In genomic region chrX:83845397-83845796, GRCh38 we compare ENCODE assay signal across 8 cellular contexts. TPM values are rescaled to one million over a fixed set of nuclear protein-coding genes. Genes with fewer than 3 reads are reported as not detected.
DNase-seq lines count a peak whose midpoint lies in the region; ATAC-seq and TF ChIP-seq lines count a peak whose summit lies in the region.

No MANE protein-coding gene starts in this region.

- no peak overlapping the region for H3K9ac ChIP-seq in liver (ENCODE audit: low read depth in 1 of 2, low read length in 2 of 2)

- H3K9me3 ChIP-seq in liver (ENCODE audit: control insufficient read depth in 4 of 4, low read length in 3 of 4) = peaks cover 0 to 2% (median 0%) of the 10 kb centered on the region in 4 donors

- H3K36me3 ChIP-seq in liver (ENCODE audit: control insufficient read depth in 4 of 4, insufficient read depth in 3 of 4, low read depth in 1 of 4, low read length in 3 of 4) = no peaks in the 10 kb centered on the region

- H3K4me3 ChIP-seq in astrocyte of the spinal cord (ENCODE audit: low read depth, low read length) (no peak overlapping the region), liver (ENCODE audit: low read depth in 1 of 3, low read length in 3 of 3) (no peak overlapping the region), lower leg skin (ENCODE audit: low read depth, poor library complexity, severe bottlenecking) (no peak overlapping the region)

- H3K4me1 ChIP-seq in liver (ENCODE audit: control insufficient read depth in 4 of 4, insufficient read depth in 4 of 4, low read length in 3 of 4) = no peaks in the 10 kb centered on the region

- DNase-seq in DMS114 treated with DMSO at 0.1 percent for 48 hours (lab: John Stamatoyannopoulos, UW; ENCODE audit: unreplicated experiment) (peak; percentile 8), GM19238 (ENCODE audit: insufficient read length, low spot score) (peak; percentile 7), NCI-H2171 treated with DMSO at 0.1 percent for 48 hours (lab: John Stamatoyannopoulos, UW) (peak; percentile 23), astrocyte of the spinal cord (ENCODE audit: low read depth, low spot score) (peak; percentile 2), lower leg skin (ENCODE audit: low spot score in 2 of 2) (no peak)
- no peak for DNase-seq in activated T-helper 2 cell treated with anti-CD3 and anti-CD28 coated beads, Interferon-gamma antibody, Interleukin-2, Interleukin-4, amounts not matched to agents 10 μg/mL and 5 μg/mL and 100 μg/mL, durations not matched to agents 14 hours and 24 hours and 36 hours (ENCODE audit: low spot score)

- in situ Hi-C loops in astrocyte of the spinal cord (cut with HindIII; ENCODE audit: low sequenced_read_pairs) = no loop called here

- WGBS in liver = 8% methylated on average over 2 of the region's 2 CpGs
- 9 to 22% methylated on average over 1 to 2 of the region's 2 CpGs for WGBS in lower leg skin, 2 donors

- intact Hi-C loops in lower leg skin (cut with DNase I; ENCODE audit: low total_unique reads) = no loop called here
- intact Hi-C loops in activated T-helper 2 cell treated with anti-CD3 and anti-CD28 coated beads, Interferon-gamma antibody, Interleukin-2, Interleukin-4, amounts not matched to agents 10 μg/mL and 5 μg/mL and 100 μg/mL, durations not matched to agents 14 hours and 24 hours and 36 hours (cut with micrococcal nuclease) = no loop called here

- no peaks in the 10 kb centered on the region for H3K9me3 Mint-ChIP-seq in activated T-helper 2 cell treated with anti-CD3 and anti-CD28 coated beads, Interferon-gamma antibody, Interleukin-2, Interleukin-4, amounts not matched to agents 10 μg/mL and 5 μg/mL and 100 μg/mL, durations not matched to agents 14 hours and 24 hours and 36 hours

- no peak for TF ChIP-seq POLR2A in lower leg skin (IDR thresholded peaks at IDR 0.05)

- TF ChIP-seq RAD21 in liver (IDR thresholded peaks at IDR 0.05) = peak; percentile 38 to 79

- no peaks in the 10 kb centered on the region for H3K4me1 Mint-ChIP-seq in activated T-helper 2 cell treated with anti-CD3 and anti-CD28 coated beads, Interferon-gamma antibody, Interleukin-2, Interleukin-4, amounts not matched to agents 10 μg/mL and 5 μg/mL and 100 μg/mL, durations not matched to agents 14 hours and 24 hours and 36 hours (ENCODE audit: low read depth)

- no peak overlapping the region for H3K27ac Mint-ChIP-seq in activated T-helper 2 cell treated with anti-CD3 and anti-CD28 coated beads, Interferon-gamma antibody, Interleukin-2, Interleukin-4, amounts not matched to agents 10 μg/mL and 5 μg/mL and 100 μg/mL, durations not matched to agents 14 hours and 24 hours and 36 hours

- H3K36me3 Mint-ChIP-seq in activated T-helper 2 cell treated with anti-CD3 and anti-CD28 coated beads, Interferon-gamma antibody, Interleukin-2, Interleukin-4, amounts not matched to agents 10 μg/mL and 5 μg/mL and 100 μg/mL, durations not matched to agents 14 hours and 24 hours and 36 hours (ENCODE audit: low read depth) = no peaks in the 10 kb centered on the region

- ATAC-seq in HG03064 (IDR thresholded peaks at IDR 0.05; ENCODE audit: low read depth, unreplicated experiment) = peak; percentile 95

- TF ChIP-seq CTCF in astrocyte of the spinal cord (IDR thresholded peaks at IDR 0.05; ENCODE audit: low read depth, low read length) = peak; percentile 64
- peak; percentile 67 for TF ChIP-seq CTCF in liver (IDR thresholded peaks at IDR 0.05; ENCODE audit: low read depth, low read length, missing input control)
- TF ChIP-seq CTCF in lower leg skin (IDR thresholded peaks at IDR 0.05) = no peak

- no peak overlapping the region for H3K27ac ChIP-seq in liver (ENCODE audit: low read depth in 1 of 2, low read length in 2 of 2)

- no peaks in the 10 kb centered on the region for H3K27me3 ChIP-seq in liver (ENCODE audit: control insufficient read depth in 4 of 4, insufficient read depth in 4 of 4, low read length in 3 of 4)

- no peaks in the 10 kb centered on the region for H3K27me3 Mint-ChIP-seq in activated T-helper 2 cell treated with anti-CD3 and anti-CD28 coated beads, Interferon-gamma antibody, Interleukin-2, Interleukin-4, amounts not matched to agents 10 μg/mL and 5 μg/mL and 100 μg/mL, durations not matched to agents 14 hours and 24 hours and 36 hours (ENCODE audit: low read depth)

- H3K4me3 Mint-ChIP-seq in activated T-helper 2 cell treated with anti-CD3 and anti-CD28 coated beads, Interferon-gamma antibody, Interleukin-2, Interleukin-4, amounts not matched to agents 10 μg/mL and 5 μg/mL and 100 μg/mL, durations not matched to agents 14 hours and 24 hours and 36 hours (ENCODE audit: low read depth) = no peak overlapping the region

TF ChIP-seq in liver, 16 proteins besides CTCF, POLR2A, EP300 and RAD21:
- no peak for TF ChIP-seq HNF4G (IDR thresholded peaks at IDR 0.05)
- TF ChIP-seq EGR1 (IDR thresholded peaks at IDR 0.05; ENCODE audit: low read depth in 2 of 2) = no peak
- no peak for TF ChIP-seq HNF4A (conservative IDR thresholded peaks at IDR 0.05)

RNA-seq across cellular contexts. Expression of gene CYLC1, which starts 15.5 kb away (rescaled TPM):
- total RNA-seq in liver (not detected), lower leg skin (not detected)
- not detected for polyA plus RNA-seq in liver
- not detected in 2 replicates for total RNA-seq in activated T-helper 2 cell treated with anti-CD3 and anti-CD28 coated beads, Interferon-gamma antibody, Interleukin-2, Interleukin-4, amounts not matched to agents 10 μg/mL and 5 μg/mL and 100 μg/mL, durations not matched to agents 14 hours and 24 hours and 36 hours

Comparison
In these comparisons a context has a peak if more than half of its experiments do, and no peak if none do; other contexts are left out.
1. DNase-seq: peak in DMS114 treated with DMSO at 0.1 percent for 48 hours (single experiment), GM19238 (single experiment), NCI-H2171 treated with DMSO at 0.1 percent for 48 hours (single experiment) and astrocyte of the spinal cord (single experiment); none in lower leg skin (0 of 2) and activated T-helper 2 cell treated with anti-CD3 and anti-CD28 coated beads, Interferon-gamma antibody, Interleukin-2, Interleukin-4, amounts not matched to agents 10 μg/mL and 5 μg/mL and 100 μg/mL, durations not matched to agents 14 hours and 24 hours and 36 hours (single experiment).
2. CTCF ChIP-seq: peak in astrocyte of the spinal cord (single experiment) and liver (single experiment); none in lower leg skin (0 of 3).